Comparison of ENCODE assay signal across 8 cellular contexts in the genomic region with DNA sequence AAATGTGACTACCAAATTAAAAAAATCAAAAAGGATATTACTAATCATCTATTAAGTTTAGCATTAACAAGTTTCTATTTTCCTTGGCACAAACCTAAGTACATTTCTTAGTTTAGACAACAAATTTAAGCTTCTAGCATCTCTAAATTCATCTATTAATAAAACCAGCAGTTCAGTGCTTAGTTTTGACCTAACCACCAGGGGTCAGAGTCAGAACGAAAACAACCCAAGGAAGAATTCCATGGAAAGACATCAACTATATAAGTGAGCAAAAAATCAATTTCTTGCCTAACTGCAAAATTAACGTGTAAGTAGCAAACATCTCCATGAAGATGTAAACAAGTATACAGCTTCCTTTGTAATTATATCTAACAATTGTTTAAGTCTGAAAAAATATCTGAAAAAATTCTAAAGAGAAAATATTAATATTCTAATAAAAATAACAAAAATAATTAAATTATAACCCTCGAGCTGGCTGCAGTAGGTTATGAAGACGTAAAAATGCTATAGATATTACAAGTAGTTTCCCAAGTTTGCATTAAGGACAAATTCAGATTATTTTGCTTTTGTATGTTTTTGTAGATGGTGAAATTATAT.
DNase-seq lines count a peak whose midpoint lies in the region; ATAC-seq, FAIRE-seq and TF ChIP-seq lines count a peak whose summit lies in the region.

No MANE protein-coding gene starts in this region.

- H3K27me3 ChIP-seq in HCT116 (ENCODE audit: insufficient read depth, low read length), result no peaks in the 10 kb centered on the region
- no peaks in the 10 kb centered on the region for H3K27me3 ChIP-seq in Panc1 (ENCODE audit: control insufficient read depth, insufficient read depth, low read length)
- peaks cover 0 to 3% (median 0%) of the 10 kb centered on the region in 4 donors for H3K27me3 ChIP-seq in esophagus squamous epithelium

- peak; percentile 84 for TF ChIP-seq RAD21 in HCT116 (IDR thresholded peaks at IDR 0.05; ENCODE audit: low read depth)

- H4K20me1 ChIP-seq in HCT116 (ENCODE audit: insufficient read depth), result no peaks in the 10 kb centered on the region

- in situ Hi-C loops in Panc1 (cut with HindIII; ENCODE audit: low pct_unique_long_range_greater_than_20kb, low sequenced_read_pairs), result no loop called here

- CTCF ChIA-PET in HCT116 (lab: Charles Lee), result interaction anchor here (0.6 to 4.3 kb wide), 15 partner anchors 9 to 1873 kb away, joined by 3 to 65 read pairs (median 3); no protein-coding TSS in a partner anchor
- CTCF ChIA-PET in Panc1 (lab: Charles Lee), result interaction anchor here (4.1 kb wide), 1 partner anchor 142 kb away, joined by 58 read pairs; no protein-coding TSS in a partner anchor

- H3K9me2 ChIP-seq in HCT116 (ENCODE audit: insufficient read depth), result no peaks in the 10 kb centered on the region

- peak overlapping the region; percentile 31 for H2AFZ ChIP-seq in HCT116 (ENCODE audit: low read depth, low read length, poor library complexity, severe bottlenecking)

- FAIRE-seq in frontal cortex (lab: Jason Lieb, UNC), result peak; percentile 17

- ATAC-seq in HCT116 (peak; percentile 82), Panc1 (peak; percentile 56; the same call in 1 of the 2 replicates), GM21723 (IDR thresholded peaks at IDR 0.05; ENCODE audit: unreplicated experiment) (no peak), HG02938 (IDR thresholded peaks at IDR 0.05; ENCODE audit: unreplicated experiment) (no peak), GM18909 (IDR thresholded peaks at IDR 0.05; ENCODE audit: poor library complexity, unreplicated experiment) (no peak)

- H3K4me3 ChIP-seq in HCT116 (replicated peaks in 1 of 2; ENCODE audit: low read depth in 1 of 2, low read length in 2 of 2) (no peak overlapping the region), Panc1 (ENCODE audit: low read depth in 2 of 2, low read length in 2 of 2) (no peak overlapping the region), esophagus squamous epithelium (no peak overlapping the region)

- BruUV-seq in HCT116 (replicated peaks; lab: Mats Ljungman, UMichigan), result no TSS peak
- no TSS peak for BruUV-seq in Panc1 (replicated peaks; lab: Mats Ljungman, UMichigan)

- no peaks in the 10 kb centered on the region for H3K79me2 ChIP-seq in HCT116 (ENCODE audit: insufficient read depth, low read length)

- intact Hi-C loops in HCT116 (cut with micrococcal nuclease), result loop anchor here (1.0 to 5.0 kb wide), 4 partner anchors 142 to 1074 kb away; no protein-coding TSS in a partner anchor
- intact Hi-C loops in Panc1 (cut with micrococcal nuclease; ENCODE audit: unreplicated experiment), result loop anchor here (1.0 to 10.0 kb wide), 3 partner anchors 142 to 552 kb away; no protein-coding TSS in a partner anchor
- intact Hi-C loops in esophagus squamous epithelium (cut with DNase I), result no loop called here

- DNase-seq in AG08396 (ENCODE audit: low spot score) (peak; percentile 11), HCT116 (ENCODE audit: low read depth, low spot score) (peak; percentile 54), Panc1 (ENCODE audit: low read depth, low spot score) (no peak), frontal cortex (ENCODE audit: low spot score in 2 of 2) (no peak), esophagus squamous epithelium (lab: John Stamatoyannopoulos, UW) (no peak)

- POLR2A ChIA-PET in HCT116 (lab: Charles Lee), result no interaction called here
- POLR2A ChIA-PET in Panc1 (lab: Charles Lee), result no interaction called here

- TF ChIP-seq CTCF in HCT116 (IDR thresholded peaks at IDR 0.05 in 2 of 3, conservative IDR thresholded peaks at IDR 0.05 in 1 of 3; ENCODE audit: borderline replicate concordance in 1 of 3, insufficient read depth in 1 of 3, low read depth in 2 of 3, low read length in 2 of 3) (peak; percentile 49 to 74 (median 68); a peak in 4 of 6 replicates), Panc1 (IDR thresholded peaks at IDR 0.05) (peak; percentile 67; the same call in 1 of the 2 replicates), esophagus squamous epithelium (IDR thresholded peaks at IDR 0.05) (peak in 3 of 6 experiments; percentile 12 to 47 (median 34))

- H3K9ac ChIP-seq in HCT116 (ENCODE audit: low read length), result no peak overlapping the region

- H3K4me2 ChIP-seq in HCT116 (ENCODE audit: low read length), result no peak overlapping the region

- H3K27ac ChIP-seq in HCT116 (ENCODE audit: low read depth, low read length), result no peak overlapping the region
- no peak overlapping the region for H3K27ac ChIP-seq in Panc1 (ENCODE audit: low read length)
- no peak overlapping the region for H3K27ac ChIP-seq in esophagus squamous epithelium

- 38 to 49% methylated on average over 4 of the region's 4 CpGs for WGBS in esophagus squamous epithelium, 2 donors

- RAD21 ChIA-PET in HCT116 (lab: Charles Lee; ENCODE audit: low non-redundant PET in 1 of 2, low total read pairs in 2 of 2, uncharacterized antibody in 2 of 2, unreplicated experiment in 2 of 2), result interaction anchor here (0.5 to 2.5 kb wide), 3 partner anchors 142 to 160 kb away, joined by 3 to 10 read pairs (median 4); no protein-coding TSS in a partner anchor

- H3K36me3 ChIP-seq in HCT116 (ENCODE audit: control insufficient read depth in 1 of 2, insufficient read depth in 2 of 2, low read length in 2 of 2), result no peaks in the 10 kb centered on the region
- no peaks in the 10 kb centered on the region for H3K36me3 ChIP-seq in Panc1 (ENCODE audit: control insufficient read depth, insufficient read depth, low read length)
- H3K36me3 ChIP-seq in esophagus squamous epithelium, result no peaks in the 10 kb centered on the region

- peaks cover 0 to 5% of the 10 kb centered on the region in 2 experiments; a peak in 2 of 4 replicates for H3K4me1 ChIP-seq in HCT116 (ENCODE audit: control insufficient read depth in 1 of 2, insufficient read depth in 2 of 2, low read length in 2 of 2)
- H3K4me1 ChIP-seq in Panc1 (ENCODE audit: control insufficient read depth, insufficient read depth, low read length), result no peaks in the 10 kb centered on the region
- H3K4me1 ChIP-seq in esophagus squamous epithelium, result no peaks in the 10 kb centered on the region

- H3K9me3 ChIP-seq in HCT116 (ENCODE audit: control insufficient read depth in 1 of 2, insufficient read depth in 1 of 2, low read depth in 1 of 2, low read length in 2 of 2) (no peaks in the 10 kb centered on the region), Panc1 (ENCODE audit: control insufficient read depth, insufficient read depth, low read depth, low read length) (no peaks in the 10 kb centered on the region), esophagus squamous epithelium (no peaks in the 10 kb centered on the region)

- TF ChIP-seq POLR2A in HCT116 (IDR thresholded peaks at IDR 0.05; ENCODE audit: borderline replicate concordance, extremely low read depth, insufficient read depth, insufficient read length) (no peak), esophagus squamous epithelium (IDR thresholded peaks at IDR 0.05) (no peak)

TF ChIP-seq in HCT116, 20 proteins besides CTCF, POLR2A, EP300 and RAD21:
- TF ChIP-seq CBX3 (IDR thresholded peaks at IDR 0.05; ENCODE audit: low read depth) (no peak), CEBPB (IDR thresholded peaks at IDR 0.05; ENCODE audit: low read depth) (no peak), ZNF274 (IDR thresholded peaks at IDR 0.05; ENCODE audit: low read depth, low read length) (no peak), ZFX (IDR thresholded peaks at IDR 0.05) (no peak), EZH2phosphoT487 (IDR thresholded peaks at IDR 0.05; ENCODE audit: borderline replicate concordance) (no peak), SRF (IDR thresholded peaks at IDR 0.05; ENCODE audit: low read depth) (no peak), YY1 (IDR thresholded peaks at IDR 0.05; ENCODE audit: extremely low read depth, insufficient replicate concordance, low read depth, low read length) (no peak), ELF1 (IDR thresholded peaks at IDR 0.05; ENCODE audit: borderline replicate concordance, low read depth) (no peak), EGR1 (IDR thresholded peaks at IDR 0.05; ENCODE audit: low read depth) (no peak)
- TF ChIP-seq, protein P1, sequence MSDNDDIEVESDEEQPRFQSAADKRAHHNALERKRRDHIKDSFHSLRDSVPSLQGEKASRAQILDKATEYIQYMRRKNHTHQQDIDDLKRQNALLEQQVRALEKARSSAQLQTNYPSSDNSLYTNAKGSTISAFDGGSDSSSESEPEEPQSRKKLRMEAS (IDR thresholded peaks at IDR 0.05), result no peak
- TF ChIP-seq, protein P2, sequence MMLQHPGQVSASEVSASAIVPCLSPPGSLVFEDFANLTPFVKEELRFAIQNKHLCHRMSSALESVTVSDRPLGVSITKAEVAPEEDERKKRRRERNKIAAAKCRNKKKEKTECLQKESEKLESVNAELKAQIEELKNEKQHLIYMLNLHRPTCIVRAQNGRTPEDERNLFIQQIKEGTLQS (IDR thresholded peaks at IDR 0.05), result no peak
- TF ChIP-seq, protein P3, sequence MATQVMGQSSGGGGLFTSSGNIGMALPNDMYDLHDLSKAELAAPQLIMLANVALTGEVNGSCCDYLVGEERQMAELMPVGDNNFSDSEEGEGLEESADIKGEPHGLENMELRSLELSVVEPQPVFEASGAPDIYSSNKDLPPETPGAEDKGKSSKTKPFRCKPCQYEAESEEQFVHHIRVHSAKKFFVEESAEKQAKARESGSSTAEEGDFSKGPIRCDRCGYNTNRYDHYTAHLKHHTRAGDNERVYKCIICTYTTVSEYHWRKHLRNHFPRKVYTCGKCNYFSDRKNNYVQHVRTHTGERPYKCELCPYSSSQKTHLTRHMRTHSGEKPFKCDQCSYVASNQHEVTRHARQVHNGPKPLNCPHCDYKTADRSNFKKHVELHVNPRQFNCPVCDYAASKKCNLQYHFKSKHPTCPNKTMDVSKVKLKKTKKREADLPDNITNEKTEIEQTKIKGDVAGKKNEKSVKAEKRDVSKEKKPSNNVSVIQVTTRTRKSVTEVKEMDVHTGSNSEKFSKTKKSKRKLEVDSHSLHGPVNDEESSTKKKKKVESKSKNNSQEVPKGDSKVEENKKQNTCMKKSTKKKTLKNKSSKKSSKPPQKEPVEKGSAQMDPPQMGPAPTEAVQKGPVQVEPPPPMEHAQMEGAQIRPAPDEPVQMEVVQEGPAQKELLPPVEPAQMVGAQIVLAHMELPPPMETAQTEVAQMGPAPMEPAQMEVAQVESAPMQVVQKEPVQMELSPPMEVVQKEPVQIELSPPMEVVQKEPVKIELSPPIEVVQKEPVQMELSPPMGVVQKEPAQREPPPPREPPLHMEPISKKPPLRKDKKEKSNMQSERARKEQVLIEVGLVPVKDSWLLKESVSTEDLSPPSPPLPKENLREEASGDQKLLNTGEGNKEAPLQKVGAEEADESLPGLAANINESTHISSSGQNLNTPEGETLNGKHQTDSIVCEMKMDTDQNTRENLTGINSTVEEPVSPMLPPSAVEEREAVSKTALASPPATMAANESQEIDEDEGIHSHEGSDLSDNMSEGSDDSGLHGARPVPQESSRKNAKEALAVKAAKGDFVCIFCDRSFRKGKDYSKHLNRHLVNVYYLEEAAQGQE (IDR thresholded peaks at IDR 0.05; ENCODE audit: low read depth), result no peak

Comparison
In these comparisons a context has a peak if more than half of its experiments do, and no peak if none do; other contexts are left out.
1. DNase-seq: peak in AG08396 (single experiment) and HCT116 (single experiment); none in Panc1 (single experiment), frontal cortex (0 of 2) and esophagus squamous epithelium (single experiment).
2. ATAC-seq: peak in HCT116 (single experiment) and Panc1 (single experiment); none in GM21723 (single experiment), HG02938 (single experiment) and GM18909 (single experiment).